Comparison of ENCODE assay signal across 1 cellular context in genomic region chr12:9646794-9647622, GRCh38.
TF ChIP-seq lines count a peak whose summit lies in the region.

No MANE protein-coding gene starts in this region.

TF ChIP-seq in GM23338, 12 proteins besides CTCF, POLR2A, EP300 and RAD21 (continued from another document):
- no peak for TF ChIP-seq ZNF462 (CRISPR knock-in tag; IDR thresholded peaks at IDR 0.05)
- TF ChIP-seq ZNF114 (CRISPR knock-in tag; IDR thresholded peaks at IDR 0.05), result no peak
- TF ChIP-seq CREB1 (CRISPR knock-in tag; IDR thresholded peaks at IDR 0.05; ENCODE audit: low read depth), result no peak
- no peak for TF ChIP-seq NANOG (IDR thresholded peaks at IDR 0.05; ENCODE audit: borderline replicate concordance)
- TF ChIP-seq POLR2AphosphoS5 (IDR thresholded peaks at IDR 0.05; ENCODE audit: low read depth), result no peak
- no peak for TF ChIP-seq ZNF331 (CRISPR knock-in tag; IDR thresholded peaks at IDR 0.05; ENCODE audit: low read depth)
- TF ChIP-seq REST (IDR thresholded peaks at IDR 0.05; ENCODE audit: unreplicated experiment), result no peak
- no peak for TF ChIP-seq EZH2 (IDR thresholded peaks at IDR 0.05; ENCODE audit: low read depth, unreplicated experiment)
- TF ChIP-seq STAT1 (IDR thresholded peaks at IDR 0.05; ENCODE audit: unreplicated experiment), result no peak
